ENCODE assay signal across 1 cellular context in genomic region chr22:47094861-47095330, GRCh38.
TF ChIP-seq lines count a peak whose summit lies in the region.

No MANE protein-coding gene starts in this region.

TF ChIP-seq in K562, 482 proteins besides CTCF, POLR2A, EP300 and RAD21 (continued from another document):
- no peak for TF ChIP-seq SREBF1 (IDR thresholded peaks at IDR 0.05; ENCODE audit: borderline replicate concordance, low read depth, low read length)
